ENCODE assay signal across 9 cellular contexts in the genomic region with DNA sequence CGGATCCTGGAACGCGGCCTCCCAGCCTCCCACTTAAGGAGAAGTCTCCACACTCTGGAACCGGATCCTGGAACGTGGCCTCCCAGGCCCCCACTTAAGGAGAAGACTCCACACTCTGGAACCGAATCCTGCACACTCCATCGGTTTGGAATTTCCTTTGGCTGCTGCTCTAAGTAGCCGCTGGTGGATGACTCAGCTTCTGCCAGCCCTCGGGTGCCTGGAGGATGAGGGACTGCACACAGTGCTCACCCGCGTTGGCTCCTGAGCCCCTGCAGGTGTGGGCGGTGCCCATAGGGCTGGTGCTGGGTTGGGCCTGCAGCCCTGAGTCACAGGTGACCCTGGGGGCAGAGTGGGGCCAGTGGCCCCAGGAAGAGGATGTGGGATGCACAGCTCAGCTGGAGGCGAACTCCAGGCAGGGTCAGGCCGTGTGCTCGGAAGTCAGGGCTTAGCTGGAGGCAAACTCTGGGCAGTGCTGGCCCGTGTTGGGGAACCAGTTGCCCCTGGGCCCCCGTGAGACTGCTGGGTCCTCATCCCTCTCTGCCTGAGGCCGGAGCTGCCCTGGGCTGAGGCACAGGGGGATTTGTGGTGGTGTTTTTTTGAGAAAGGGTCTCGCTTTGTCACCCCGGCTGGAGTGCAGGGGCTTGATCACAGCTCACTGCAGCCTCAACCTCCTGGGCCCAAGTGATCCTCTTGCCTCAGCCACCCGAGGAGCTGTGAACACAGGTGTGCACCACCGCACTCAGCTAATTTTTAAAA. TPM values are rescaled to one million over a fixed set of nuclear protein-coding genes. Genes with fewer than 3 reads are reported as not detected.
DNase-seq lines count a peak whose midpoint lies in the region; ATAC-seq and TF ChIP-seq lines count a peak whose summit lies in the region.
"Had no signal": no experiment of that assay in that cellular context is flagged by ENCODE, and none has a peak within 500 bp of the region (broad histone marks: within the 10 kb centered on the region; RNA-seq: fewer than 3 reads in every experiment).

No MANE protein-coding gene starts in this region.

- H3K27me3 ChIP-seq in SK-N-SH (ENCODE audit: insufficient read depth) (no peaks in the 10 kb centered on the region), foreskin keratinocyte (no peaks in the 10 kb centered on the region), rectal smooth muscle tissue (ENCODE audit: control insufficient read depth, insufficient read depth, low read length) (no peaks in the 10 kb centered on the region), WERI-Rb-1 (ENCODE audit: insufficient read depth, low read depth, severe bottlenecking) (no peaks in the 10 kb centered on the region)

- TF ChIP-seq EP300 in SK-N-SH (IDR thresholded peaks at IDR 0.05; ENCODE audit: borderline replicate concordance in 1 of 2, low read depth in 1 of 2, low read length in 1 of 2), result peak in 1 of 2 experiments; percentile 60; a peak in 1 of 4 replicates

- POLR2A ChIA-PET in SK-N-SH (lab: Yijun Ruan, JAX), result no interaction called here

- H3K4me1 ChIP-seq in SK-N-SH (ENCODE audit: control insufficient read depth in 1 of 2, insufficient read depth in 2 of 2, low read depth in 1 of 2, low read length in 1 of 2) (peaks cover 0 to 16% of the 10 kb centered on the region in 2 experiments; a peak in 3 of 4 replicates), foreskin keratinocyte (peaks cover 9% of the 10 kb centered on the region), rectal smooth muscle tissue (ENCODE audit: control insufficient read depth, insufficient read depth, low read length) (peaks cover 17% of the 10 kb centered on the region)

- 64% methylated on average over 4 of the region's 22 CpGs for WGBS in SK-N-SH (ENCODE audit: low lambda C conversion rate)

- no peak overlapping the region for H3K9ac ChIP-seq in SK-N-SH
- H3K9ac ChIP-seq in rectal smooth muscle tissue (ENCODE audit: low read length), result no peak overlapping the region

- H3K4me3 ChIP-seq in SK-N-SH (ENCODE audit: low read depth in 2 of 2, low read length in 1 of 2), result no peak overlapping the region
- no peak overlapping the region for H3K4me3 ChIP-seq in rectal smooth muscle tissue (ENCODE audit: low read length)
- H3K4me3 ChIP-seq in WERI-Rb-1 (ENCODE audit: low read depth, low read length), result no peak overlapping the region

- H3K9me3 ChIP-seq in SK-N-SH (no peaks in the 10 kb centered on the region), WERI-Rb-1 (ENCODE audit: severe bottlenecking) (no peaks in the 10 kb centered on the region)

- peak; percentile 97 for ATAC-seq in foreskin keratinocyte

- peaks cover 12% of the 10 kb centered on the region for H3F3A ChIP-seq in SK-N-SH (replicated peaks; ENCODE audit: insufficient read depth)

- H3K36me3 ChIP-seq in SK-N-SH (replicated peaks in 1 of 2; ENCODE audit: control insufficient read depth in 1 of 2, insufficient read depth in 2 of 2, low read length in 1 of 2) (peaks cover 5 to 6% of the 10 kb centered on the region in 2 experiments), rectal smooth muscle tissue (ENCODE audit: control insufficient read depth, insufficient read depth, low read length) (peaks cover 5% of the 10 kb centered on the region), WERI-Rb-1 (peaks cover 16% of the 10 kb centered on the region)

- TF ChIP-seq CTCF in SK-N-SH (IDR thresholded peaks at IDR 0.05), result no peak
- no peak for TF ChIP-seq CTCF in foreskin keratinocyte (conservative IDR thresholded peaks at IDR 0.05)
- no peak for TF ChIP-seq CTCF in WERI-Rb-1 (IDR thresholded peaks at IDR 0.05; ENCODE audit: low read depth, low read length)

- peak overlapping the region; percentile 56 to 73 for H3K27ac ChIP-seq in SK-N-SH (ENCODE audit: low read depth in 2 of 2, low read length in 1 of 2)
- no peak overlapping the region for H3K27ac ChIP-seq in foreskin keratinocyte
- peak overlapping the region; percentile 78 for H3K27ac ChIP-seq in rectal smooth muscle tissue (ENCODE audit: low read depth, low read length)
- H3K27ac ChIP-seq in WERI-Rb-1, result no peak overlapping the region

- TF ChIP-seq RAD21 in SK-N-SH (IDR thresholded peaks at IDR 0.05; ENCODE audit: low read length), result no peak

- no peak overlapping the region for H2AFZ ChIP-seq in SK-N-SH (ENCODE audit: low read depth)

- H3K9me2 ChIP-seq in SK-N-SH, result no peaks in the 10 kb centered on the region

- CTCF ChIA-PET in SK-N-SH (lab: Yijun Ruan, JAX), result interaction anchor here (0.7 kb wide), 1 partner anchor 145 kb away, joined by 3 read pairs; a partner anchor contains a TSS

- H3K4me2 ChIP-seq in SK-N-SH, result peak overlapping the region; percentile 54; the same call in 1 of the 2 replicates

- DNase-seq in ELF-1 (ENCODE audit: low read depth, low spot score), result peak; percentile 90
- no peak for DNase-seq in SK-N-SH
- DNase-seq in foreskin keratinocyte, result peak; percentile 98 to 99
- DNase-seq in SK-N-DZ (ENCODE audit: low spot score), result no peak
- DNase-seq in WERI-Rb-1, result no peak
- no peak for DNase-seq in activated effector memory CD4-positive, alpha-beta T cell treated with anti-CD3 and anti-CD28 coated beads, Interleukin-2, amount 50 U/mL, for 16 hours
- DNase-seq in GM19238 (ENCODE audit: insufficient read length, low spot score), result no peak
- DNase-seq: activated CD4-positive, alpha-beta T cell treated with anti-CD3 and anti-CD28 coated beads, Interleukin-2, amount 10 ng/mL, durations not matched to agents 24 days and 14 days had no signal

- no peaks in the 10 kb centered on the region for H3K79me2 ChIP-seq in SK-N-SH (ENCODE audit: insufficient read depth)

- no peaks in the 10 kb centered on the region for H4K20me1 ChIP-seq in SK-N-SH (ENCODE audit: insufficient read depth)

TF ChIP-seq in SK-N-SH, 30 proteins besides CTCF, POLR2A, EP300 and RAD21 (continues in another document):
- TF ChIP-seq FOXM1 (IDR thresholded peaks at IDR 0.05; ENCODE audit: low read depth) (no peak), TCF12 (IDR thresholded peaks at IDR 0.05) (peak; percentile 71), MEF2A (IDR thresholded peaks at IDR 0.05; ENCODE audit: borderline replicate concordance, low read depth) (no peak), NRF1 (IDR thresholded peaks at IDR 0.05; ENCODE audit: low read depth, low read length) (no peak), FOSL2 (IDR thresholded peaks at IDR 0.05; ENCODE audit: borderline replicate concordance, low read depth) (peak; percentile 91), ELF1 (IDR thresholded peaks at IDR 0.05) (peak; percentile 39; the same call in 1 of the 2 replicates), SIN3A (IDR thresholded peaks at IDR 0.05; ENCODE audit: borderline replicate concordance, low read depth, low read length) (peak; percentile 29; the same call in 1 of the 2 replicates)
- TF ChIP-seq, protein P1, sequence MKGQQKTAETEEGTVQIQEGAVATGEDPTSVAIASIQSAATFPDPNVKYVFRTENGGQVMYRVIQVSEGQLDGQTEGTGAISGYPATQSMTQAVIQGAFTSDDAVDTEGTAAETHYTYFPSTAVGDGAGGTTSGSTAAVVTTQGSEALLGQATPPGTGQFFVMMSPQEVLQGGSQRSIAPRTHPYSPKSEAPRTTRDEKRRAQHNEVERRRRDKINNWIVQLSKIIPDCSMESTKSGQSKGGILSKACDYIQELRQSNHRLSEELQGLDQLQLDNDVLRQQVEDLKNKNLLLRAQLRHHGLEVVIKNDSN (IDR thresholded peaks at IDR 0.05; ENCODE audit: borderline replicate concordance, low read depth), result no peak
- TF ChIP-seq, protein P2, sequence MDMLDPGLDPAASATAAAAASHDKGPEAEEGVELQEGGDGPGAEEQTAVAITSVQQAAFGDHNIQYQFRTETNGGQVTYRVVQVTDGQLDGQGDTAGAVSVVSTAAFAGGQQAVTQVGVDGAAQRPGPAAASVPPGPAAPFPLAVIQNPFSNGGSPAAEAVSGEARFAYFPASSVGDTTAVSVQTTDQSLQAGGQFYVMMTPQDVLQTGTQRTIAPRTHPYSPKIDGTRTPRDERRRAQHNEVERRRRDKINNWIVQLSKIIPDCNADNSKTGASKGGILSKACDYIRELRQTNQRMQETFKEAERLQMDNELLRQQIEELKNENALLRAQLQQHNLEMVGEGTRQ (IDR thresholded peaks at IDR 0.05; ENCODE audit: borderline replicate concordance, low read depth, low read length), result no peak

RNA-seq across cellular contexts. Expression of a gene that starts 13.9 kb away (rescaled TPM):
- polyA plus RNA-seq in SK-N-SH (2012; rRNA removed), result 8.2 and 9.4 TPM in 2 replicates
- 3.6 and 6.1 TPM in 2 replicates for polyA plus RNA-seq in SK-N-SH (2012; cell fraction: cytosol; rRNA removed)
- polyA plus RNA-seq in SK-N-SH (2012; cell fraction: nucleus; rRNA removed), result 18.3 and 28.9 TPM in 2 replicates
- 189 and 224 TPM in 2 replicates for total RNA-seq in foreskin keratinocyte
- polyA plus RNA-seq in foreskin keratinocyte, result 245 and 287 TPM in 2 replicates
- polyA plus RNA-seq in SK-N-DZ (2014; cell fraction: cytosol; rRNA removed), result 0.69 and 1.8 TPM in 2 replicates
- 2.0 and 15.0 TPM in 2 replicates for polyA plus RNA-seq in SK-N-DZ (2014; cell fraction: nucleus; rRNA removed)
- total RNA-seq: activated CD4-positive, alpha-beta T cell treated with anti-CD3 and anti-CD28 coated beads, Interleukin-2, amount 10 ng/mL, durations not matched to agents 24 days and 14 days had no signal

RNA-seq across cellular contexts. Expression of a gene that starts 24.4 kb away (rescaled TPM):
- 9.9 and 12.9 TPM in 2 replicates for polyA plus RNA-seq in SK-N-SH (2012; rRNA removed)
- 1.5 and 2.4 TPM in 2 replicates for polyA plus RNA-seq in SK-N-SH (2012; cell fraction: cytosol; rRNA removed)
- polyA plus RNA-seq in SK-N-SH (2012; cell fraction: nucleus; rRNA removed), result 82.0 and 145 TPM in 2 replicates
- 17.6 and 20.7 TPM in 2 replicates for total RNA-seq in foreskin keratinocyte
- polyA plus RNA-seq in foreskin keratinocyte, result 14.2 and 15.5 TPM in 2 replicates
- polyA plus RNA-seq in SK-N-DZ (2014; cell fraction: cytosol; rRNA removed), result 18.3 and 19.3 TPM in 2 replicates
- polyA plus RNA-seq in SK-N-DZ (2014; cell fraction: nucleus; rRNA removed), result 124 and 166 TPM in 2 replicates

RNA-seq across cellular contexts. Expression of a gene that starts 25.2 kb away (rescaled TPM):
- polyA plus RNA-seq in SK-N-SH (2012; rRNA removed), result 65.4 and 72.8 TPM in 2 replicates
- polyA plus RNA-seq in SK-N-SH (2012; cell fraction: cytosol; rRNA removed), result 47.9 and 57.4 TPM in 2 replicates
- 132 and 145 TPM in 2 replicates for polyA plus RNA-seq in SK-N-SH (2012; cell fraction: nucleus; rRNA removed)
- 32.3 and 39.2 TPM in 2 replicates for total RNA-seq in foreskin keratinocyte
- polyA plus RNA-seq in foreskin keratinocyte, result 43.5 and 49.0 TPM in 2 replicates
- polyA plus RNA-seq in SK-N-DZ (2014; cell fraction: cytosol; rRNA removed), result 72.1 and 74.1 TPM in 2 replicates
- polyA plus RNA-seq in SK-N-DZ (2014; cell fraction: nucleus; rRNA removed), result 137 and 172 TPM in 2 replicates

RNA-seq across cellular contexts. Expression of a gene that starts 25.3 kb away (rescaled TPM):
- polyA plus RNA-seq in SK-N-SH (2012; rRNA removed) (33.7 and 36.8 TPM in 2 replicates), foreskin keratinocyte (23.3 and 24.8 TPM in 2 replicates)
- polyA plus RNA-seq in SK-N-SH (2012; cell fraction: cytosol; rRNA removed), result 9.8 and 14.3 TPM in 2 replicates
- 152 and 206 TPM in 2 replicates for polyA plus RNA-seq in SK-N-SH (2012; cell fraction: nucleus; rRNA removed)
- total RNA-seq in foreskin keratinocyte, result 17.1 and 20.9 TPM in 2 replicates
- polyA plus RNA-seq in SK-N-DZ (2014; cell fraction: cytosol; rRNA removed), result 22.1 and 62.6 TPM in 2 replicates
- 151 and 241 TPM in 2 replicates for polyA plus RNA-seq in SK-N-DZ (2014; cell fraction: nucleus; rRNA removed)

RNA-seq across cellular contexts. Expression of a gene that starts 29.3 kb away (rescaled TPM):
- polyA plus RNA-seq in SK-N-SH (2012; rRNA removed), result 89.8 and 111 TPM in 2 replicates
- polyA plus RNA-seq in SK-N-SH (2012; cell fraction: cytosol; rRNA removed), result 58.5 and 83.6 TPM in 2 replicates
- polyA plus RNA-seq in SK-N-SH (2012; cell fraction: nucleus; rRNA removed), result 103 and 122 TPM in 2 replicates
- 2.0 and 9.6 TPM in 2 replicates for total RNA-seq in foreskin keratinocyte
- polyA plus RNA-seq in foreskin keratinocyte, result 2.4 and 11.2 TPM in 2 replicates
- 328 and 395 TPM in 2 replicates for polyA plus RNA-seq in SK-N-DZ (2014; cell fraction: cytosol; rRNA removed)
- 365 and 369 TPM in 2 replicates for polyA plus RNA-seq in SK-N-DZ (2014; cell fraction: nucleus; rRNA removed)

Comparison
In these comparisons a context has a peak if more than half of its experiments do, and no peak if none do; other contexts are left out.
1. DNase-seq: peak in ELF-1 (single experiment) and foreskin keratinocyte (2 of 2); none in SK-N-SH (single experiment), SK-N-DZ (single experiment), WERI-Rb-1 (single experiment), activated effector memory CD4-positive, alpha-beta T cell treated with anti-CD3 and anti-CD28 coated beads, Interleukin-2, amount 50 U/mL, for 16 hours (single experiment) and GM19238 (single experiment).
2. H3K27ac ChIP-seq: peak in SK-N-SH (2 of 2) and rectal smooth muscle tissue (single experiment); none in foreskin keratinocyte (single experiment) and WERI-Rb-1 (single experiment).